Comparison of ENCODE assay signal across 8 cellular contexts in genomic region chr9:69671291-69671903, GRCh38. TPM values are rescaled to one million over a fixed set of nuclear protein-coding genes. Genes with fewer than 3 reads are reported as not detected.
DNase-seq lines count a peak whose midpoint lies in the region; ATAC-seq and TF ChIP-seq lines count a peak whose summit lies in the region.

No MANE protein-coding gene starts in this region.

- H3K27ac ChIP-seq in thoracic aorta, result peak overlapping the region in 1 of 2 donors; percentile 48
- H3K27ac ChIP-seq in Karpas-422 (ENCODE audit: low read length), result no peak overlapping the region

- H4K20me1 ChIP-seq in Karpas-422 (ENCODE audit: insufficient read depth, low read depth, low read length), result no peaks in the 10 kb centered on the region

- H2AFZ ChIP-seq in Karpas-422 (ENCODE audit: low read length), result no peak overlapping the region

- no peaks in the 10 kb centered on the region for H3K9me3 ChIP-seq in thoracic aorta
- H3K9me3 ChIP-seq in Karpas-422 (ENCODE audit: low read length), result no peaks in the 10 kb centered on the region

- H3K36me3 Mint-ChIP-seq in activated naive CD4-positive, alpha-beta T cell treated with anti-CD3 and anti-CD28 coated beads, Interleukin-2, amount 50 U/mL, for 24 hours, result no peaks in the 10 kb centered on the region
- no peaks in the 10 kb centered on the region for H3K36me3 Mint-ChIP-seq in activated naive CD4-positive, alpha-beta T cell treated with anti-CD3 and anti-CD28 coated beads, Interleukin-2, amount 50 U/mL, for 72 hours

- H3K4me3 ChIP-seq in thoracic aorta (peak overlapping the region; percentile 95), Karpas-422 (ENCODE audit: low read length) (no peak overlapping the region)

- H3K9me3 Mint-ChIP-seq in activated naive CD4-positive, alpha-beta T cell treated with anti-CD3 and anti-CD28 coated beads, Interleukin-2, amount 50 U/mL, for 24 hours, result no peaks in the 10 kb centered on the region
- H3K9me3 Mint-ChIP-seq in activated naive CD4-positive, alpha-beta T cell treated with anti-CD3 and anti-CD28 coated beads, Interleukin-2, amount 50 U/mL, for 72 hours, result no peaks in the 10 kb centered on the region

- H3K4me3 Mint-ChIP-seq in activated naive CD4-positive, alpha-beta T cell treated with anti-CD3 and anti-CD28 coated beads, Interleukin-2, amount 50 U/mL, for 24 hours, result peak overlapping the region; percentile 62

- H3K36me3 ChIP-seq in thoracic aorta (no peaks in the 10 kb centered on the region), Karpas-422 (ENCODE audit: insufficient read depth, low read length) (no peaks in the 10 kb centered on the region)

- no peak for DNase-seq in activated naive CD4-positive, alpha-beta T cell treated with anti-CD3 and anti-CD28 coated beads, Interleukin-2, amount 50 U/mL, for 72 hours (ENCODE audit: low spot score in 2 of 2)
- peak; percentile 28 for DNase-seq in cerebellum (ENCODE audit: low spot score)
- DNase-seq in medulla oblongata (ENCODE audit: extremely low spot score), result peak; percentile 87
- DNase-seq in thoracic aorta (ENCODE audit: low spot score), result no peak
- no peak for DNase-seq in Karpas-422
- no peak for DNase-seq in activated effector memory CD4-positive, alpha-beta T cell treated with anti-CD3 and anti-CD28 coated beads, Interleukin-2, amount 50 U/mL, for 16 hours
- DNase-seq in NK-92 treated with Interleukin-12 subunit alpha and Interleukin-12 subunit beta, amount 100 ng/mL, for 24 hours (lab: John Stamatoyannopoulos, UW), result no peak

- H3K4me1 ChIP-seq in thoracic aorta (ENCODE audit: control insufficient read depth in 1 of 2, low read depth in 2 of 2) (peaks cover 6 to 30% of the 10 kb centered on the region in 2 donors), Karpas-422 (ENCODE audit: low read length) (peaks cover 4% of the 10 kb centered on the region; the same call in 1 of the 2 replicates)

- no peak overlapping the region for H3K27ac Mint-ChIP-seq in activated naive CD4-positive, alpha-beta T cell treated with anti-CD3 and anti-CD28 coated beads, Interleukin-2, amount 50 U/mL, for 24 hours
- H3K27ac Mint-ChIP-seq in activated naive CD4-positive, alpha-beta T cell treated with anti-CD3 and anti-CD28 coated beads, Interleukin-2, amount 50 U/mL, for 72 hours, result no peak overlapping the region

- H3K27me3 ChIP-seq in thoracic aorta (replicated peaks; ENCODE audit: insufficient read depth) (no peaks in the 10 kb centered on the region), Karpas-422 (ENCODE audit: low read length) (no peaks in the 10 kb centered on the region)

- peaks cover 5% of the 10 kb centered on the region for H3K27me3 Mint-ChIP-seq in activated naive CD4-positive, alpha-beta T cell treated with anti-CD3 and anti-CD28 coated beads, Interleukin-2, amount 50 U/mL, for 24 hours

- H3K4me2 ChIP-seq in Karpas-422 (ENCODE audit: low read depth, low read length, poor library complexity, severe bottlenecking), result no peak overlapping the region

- no peak for ATAC-seq in activated naive CD4-positive, alpha-beta T cell treated with anti-CD3 and anti-CD28 coated beads, Interleukin-2, amount 50 U/mL, for 72 hours
- no peak for ATAC-seq in thoracic aorta (ENCODE audit: insufficient number of reproducible peaks, low FRiP score, low read depth)

- TF ChIP-seq CTCF in thoracic aorta (IDR thresholded peaks at IDR 0.05), result no peak

- no peak overlapping the region for H3K9ac ChIP-seq in Karpas-422 (ENCODE audit: low read length)

- H3K4me1 Mint-ChIP-seq in activated naive CD4-positive, alpha-beta T cell treated with anti-CD3 and anti-CD28 coated beads, Interleukin-2, amount 50 U/mL, for 24 hours, result peaks cover 30% of the 10 kb centered on the region

- H3K79me2 ChIP-seq in Karpas-422 (ENCODE audit: low read length), result no peaks in the 10 kb centered on the region

- H3K9me2 ChIP-seq in Karpas-422 (replicated peaks; ENCODE audit: insufficient read depth, low read length), result no peaks in the 10 kb centered on the region

RNA-seq across cellular contexts. Expression of gene APBA1, which starts 0.8 kb away (rescaled TPM):
- total RNA-seq in activated naive CD4-positive, alpha-beta T cell treated with anti-CD3 and anti-CD28 coated beads, Interleukin-2, amount 50 U/mL, for 72 hours, result 1 to 10 TPM in 1 of 2 donors, not detected in 1; 4.2 TPM
- total RNA-seq in cerebellum, result 42.3 TPM
- 1 to 10 TPM; 6.8 to 9.5 TPM for total RNA-seq in thoracic aorta
- not detected in 2 replicates for total RNA-seq in Karpas-422 (2014; rRNA removed; shearing (Covaris generic); ENCODE audit: low replicate concordance)

Comparison
In these comparisons a context has a peak if more than half of its experiments do, and no peak if none do; other contexts are left out.
1. DNase-seq: peak in cerebellum (single experiment) and medulla oblongata (single experiment); none in activated naive CD4-positive, alpha-beta T cell treated with anti-CD3 and anti-CD28 coated beads, Interleukin-2, amount 50 U/mL, for 72 hours (0 of 2), thoracic aorta (single experiment), Karpas-422 (single experiment), activated effector memory CD4-positive, alpha-beta T cell treated with anti-CD3 and anti-CD28 coated beads, Interleukin-2, amount 50 U/mL, for 16 hours (single experiment) and NK-92 treated with Interleukin-12 subunit alpha and Interleukin-12 subunit beta, amount 100 ng/mL, for 24 hours (single experiment).